ENCODE assay signal across 8 cellular contexts in genomic region chr3:152307829-152308474, GRCh38. TPM values are rescaled to one million over a fixed set of nuclear protein-coding genes. Genes with fewer than 3 reads are reported as not detected.
DNase-seq lines count a peak whose midpoint lies in the region; ATAC-seq lines count a peak whose summit lies in the region.

No MANE protein-coding gene starts in this region.

- H3K9me3 Mint-ChIP-seq in effector memory CD8-positive, alpha-beta T cell, result no peaks in the 10 kb centered on the region
- no peaks in the 10 kb centered on the region for H3K9me3 Mint-ChIP-seq in naive thymus-derived CD8-positive, alpha-beta T cell

- no peaks in the 10 kb centered on the region for H3K36me3 ChIP-seq in HUES48 (ENCODE audit: control insufficient read depth, insufficient read depth, low read length)

- peak; percentile 58 for DNase-seq in ACHN
- no peak for DNase-seq in effector memory CD8-positive, alpha-beta T cell
- no peak for DNase-seq in naive thymus-derived CD8-positive, alpha-beta T cell
- DNase-seq in NCI-H1105 (lab: John Stamatoyannopoulos, UW), result no peak
- no peak for DNase-seq in NCI-H2227 (lab: John Stamatoyannopoulos, UW; ENCODE audit: unreplicated experiment)

- no peak overlapping the region for H3K9ac ChIP-seq in HUES48 (ENCODE audit: low read depth, low read length)

- peak overlapping the region; percentile 1 to 51 for H3K4me3 Mint-ChIP-seq in effector memory CD8-positive, alpha-beta T cell
- peak overlapping the region in 8 of 10 donors; percentile 5 to 51 (median 30) for H3K4me3 Mint-ChIP-seq in naive thymus-derived CD8-positive, alpha-beta T cell

- peaks cover 67% of the 10 kb centered on the region for H3K36me3 Mint-ChIP-seq in effector memory CD8-positive, alpha-beta T cell (ENCODE audit: insufficient read depth)
- H3K36me3 Mint-ChIP-seq in naive thymus-derived CD8-positive, alpha-beta T cell, result peaks cover 4 to 59% (median 8%) of the 10 kb centered on the region in 3 donors

- peak overlapping the region; percentile 59 for H3K27ac ChIP-seq in HUES48 (ENCODE audit: low read depth, low read length)

- H3K27me3 ChIP-seq in HUES48 (ENCODE audit: control insufficient read depth, insufficient read depth, low read length), result no peaks in the 10 kb centered on the region

- H3K9me3 ChIP-seq in HUES48 (ENCODE audit: control insufficient read depth, insufficient read depth, low read length), result no peaks in the 10 kb centered on the region

- peak overlapping the region; percentile 78 to 84 for H3K27ac Mint-ChIP-seq in effector memory CD8-positive, alpha-beta T cell
- H3K27ac Mint-ChIP-seq in naive thymus-derived CD8-positive, alpha-beta T cell, result peak overlapping the region; percentile 47 to 93 (median 68)

- no peaks in the 10 kb centered on the region for H3K27me3 Mint-ChIP-seq in effector memory CD8-positive, alpha-beta T cell
- no peaks in the 10 kb centered on the region for H3K27me3 Mint-ChIP-seq in naive thymus-derived CD8-positive, alpha-beta T cell

- in situ Hi-C loops in ACHN (cut with HindIII; ENCODE audit: low pct_ligation_motif_present, low pct_unique_long_range_greater_than_20kb, low sequenced_read_pairs), result no loop called here

- peaks cover 62% of the 10 kb centered on the region for H3K4me1 ChIP-seq in HUES48 (ENCODE audit: control insufficient read depth, insufficient read depth, low read length)

- peaks cover 33 to 55% of the 10 kb centered on the region in 2 donors for H3K4me1 Mint-ChIP-seq in effector memory CD8-positive, alpha-beta T cell (ENCODE audit: low read depth in 2 of 2)
- peaks cover 22 to 82% (median 68%) of the 10 kb centered on the region in 4 donors for H3K4me1 Mint-ChIP-seq in naive thymus-derived CD8-positive, alpha-beta T cell

- POLR2A ChIA-PET in naive thymus-derived CD8-positive, alpha-beta T cell (lab: Charles Lee), result interaction anchor here (0.9 to 2.4 kb wide), 3 partner anchors 10 to 124 kb away, joined by 3 to 5 read pairs (median 3); partner anchors contain the start of gene MBNL1

- no peak for ATAC-seq in effector memory CD8-positive, alpha-beta T cell (replicated peaks)
- ATAC-seq in naive thymus-derived CD8-positive, alpha-beta T cell, result peak in 1 of 2 donors; percentile 5
- ATAC-seq in HG02938 (IDR thresholded peaks at IDR 0.05; ENCODE audit: unreplicated experiment) (no peak), HG02642 (IDR thresholded peaks at IDR 0.05; ENCODE audit: poor library complexity, unreplicated experiment) (no peak)

- no peak overlapping the region for H3K4me3 ChIP-seq in HUES48 (ENCODE audit: low read depth, low read length)

RNA-seq across cellular contexts. Expression of gene MBNL1, which starts 39.2 kb away (rescaled TPM):
- 100 to 1,000 TPM; 419 to 423 TPM for total RNA-seq in naive thymus-derived CD8-positive, alpha-beta T cell
- 100 to 1,000 TPM; 298 to 370 (median 331) TPM for polyA plus RNA-seq in naive thymus-derived CD8-positive, alpha-beta T cell
